ENCODE assay signal across 1 cellular context in the genomic region with DNA sequence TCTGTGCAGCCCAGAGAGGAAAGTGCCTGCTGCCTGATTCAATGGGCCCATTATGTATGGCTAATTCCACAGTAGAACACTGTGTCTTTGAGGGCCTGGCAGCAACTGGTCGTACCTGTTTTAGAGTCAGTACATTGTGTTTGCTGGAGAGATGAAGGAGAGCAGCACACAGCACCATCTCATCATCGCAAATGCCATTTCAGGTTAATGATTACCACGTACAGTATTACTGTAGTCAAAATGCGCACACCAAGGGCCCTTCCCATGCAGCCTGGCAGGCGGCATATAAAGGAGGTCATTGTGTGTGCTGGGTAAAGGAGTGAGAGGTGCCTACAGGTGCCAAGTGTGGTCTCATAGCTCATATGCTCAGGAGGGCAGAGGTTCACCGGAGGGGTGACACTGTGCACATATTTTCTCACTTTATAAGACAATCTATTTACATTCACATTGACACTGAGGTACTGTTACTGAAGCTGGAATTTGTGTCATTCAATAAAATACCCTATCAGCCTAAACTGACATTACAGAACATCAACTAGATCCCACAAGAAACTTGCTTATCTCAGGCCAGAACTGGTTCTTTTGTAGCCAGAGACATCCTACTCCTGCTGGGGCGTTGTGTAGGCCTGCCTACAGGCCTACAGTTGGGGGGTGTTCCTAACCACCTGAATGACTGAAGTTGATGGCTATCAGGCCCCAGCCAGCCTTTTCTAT.
TF ChIP-seq lines count a peak whose summit lies in the region.

No MANE protein-coding gene starts in this region.

TF ChIP-seq in K562, 482 proteins besides CTCF, POLR2A, EP300 and RAD21 (continued from another document):
- TF ChIP-seq, protein P1, sequence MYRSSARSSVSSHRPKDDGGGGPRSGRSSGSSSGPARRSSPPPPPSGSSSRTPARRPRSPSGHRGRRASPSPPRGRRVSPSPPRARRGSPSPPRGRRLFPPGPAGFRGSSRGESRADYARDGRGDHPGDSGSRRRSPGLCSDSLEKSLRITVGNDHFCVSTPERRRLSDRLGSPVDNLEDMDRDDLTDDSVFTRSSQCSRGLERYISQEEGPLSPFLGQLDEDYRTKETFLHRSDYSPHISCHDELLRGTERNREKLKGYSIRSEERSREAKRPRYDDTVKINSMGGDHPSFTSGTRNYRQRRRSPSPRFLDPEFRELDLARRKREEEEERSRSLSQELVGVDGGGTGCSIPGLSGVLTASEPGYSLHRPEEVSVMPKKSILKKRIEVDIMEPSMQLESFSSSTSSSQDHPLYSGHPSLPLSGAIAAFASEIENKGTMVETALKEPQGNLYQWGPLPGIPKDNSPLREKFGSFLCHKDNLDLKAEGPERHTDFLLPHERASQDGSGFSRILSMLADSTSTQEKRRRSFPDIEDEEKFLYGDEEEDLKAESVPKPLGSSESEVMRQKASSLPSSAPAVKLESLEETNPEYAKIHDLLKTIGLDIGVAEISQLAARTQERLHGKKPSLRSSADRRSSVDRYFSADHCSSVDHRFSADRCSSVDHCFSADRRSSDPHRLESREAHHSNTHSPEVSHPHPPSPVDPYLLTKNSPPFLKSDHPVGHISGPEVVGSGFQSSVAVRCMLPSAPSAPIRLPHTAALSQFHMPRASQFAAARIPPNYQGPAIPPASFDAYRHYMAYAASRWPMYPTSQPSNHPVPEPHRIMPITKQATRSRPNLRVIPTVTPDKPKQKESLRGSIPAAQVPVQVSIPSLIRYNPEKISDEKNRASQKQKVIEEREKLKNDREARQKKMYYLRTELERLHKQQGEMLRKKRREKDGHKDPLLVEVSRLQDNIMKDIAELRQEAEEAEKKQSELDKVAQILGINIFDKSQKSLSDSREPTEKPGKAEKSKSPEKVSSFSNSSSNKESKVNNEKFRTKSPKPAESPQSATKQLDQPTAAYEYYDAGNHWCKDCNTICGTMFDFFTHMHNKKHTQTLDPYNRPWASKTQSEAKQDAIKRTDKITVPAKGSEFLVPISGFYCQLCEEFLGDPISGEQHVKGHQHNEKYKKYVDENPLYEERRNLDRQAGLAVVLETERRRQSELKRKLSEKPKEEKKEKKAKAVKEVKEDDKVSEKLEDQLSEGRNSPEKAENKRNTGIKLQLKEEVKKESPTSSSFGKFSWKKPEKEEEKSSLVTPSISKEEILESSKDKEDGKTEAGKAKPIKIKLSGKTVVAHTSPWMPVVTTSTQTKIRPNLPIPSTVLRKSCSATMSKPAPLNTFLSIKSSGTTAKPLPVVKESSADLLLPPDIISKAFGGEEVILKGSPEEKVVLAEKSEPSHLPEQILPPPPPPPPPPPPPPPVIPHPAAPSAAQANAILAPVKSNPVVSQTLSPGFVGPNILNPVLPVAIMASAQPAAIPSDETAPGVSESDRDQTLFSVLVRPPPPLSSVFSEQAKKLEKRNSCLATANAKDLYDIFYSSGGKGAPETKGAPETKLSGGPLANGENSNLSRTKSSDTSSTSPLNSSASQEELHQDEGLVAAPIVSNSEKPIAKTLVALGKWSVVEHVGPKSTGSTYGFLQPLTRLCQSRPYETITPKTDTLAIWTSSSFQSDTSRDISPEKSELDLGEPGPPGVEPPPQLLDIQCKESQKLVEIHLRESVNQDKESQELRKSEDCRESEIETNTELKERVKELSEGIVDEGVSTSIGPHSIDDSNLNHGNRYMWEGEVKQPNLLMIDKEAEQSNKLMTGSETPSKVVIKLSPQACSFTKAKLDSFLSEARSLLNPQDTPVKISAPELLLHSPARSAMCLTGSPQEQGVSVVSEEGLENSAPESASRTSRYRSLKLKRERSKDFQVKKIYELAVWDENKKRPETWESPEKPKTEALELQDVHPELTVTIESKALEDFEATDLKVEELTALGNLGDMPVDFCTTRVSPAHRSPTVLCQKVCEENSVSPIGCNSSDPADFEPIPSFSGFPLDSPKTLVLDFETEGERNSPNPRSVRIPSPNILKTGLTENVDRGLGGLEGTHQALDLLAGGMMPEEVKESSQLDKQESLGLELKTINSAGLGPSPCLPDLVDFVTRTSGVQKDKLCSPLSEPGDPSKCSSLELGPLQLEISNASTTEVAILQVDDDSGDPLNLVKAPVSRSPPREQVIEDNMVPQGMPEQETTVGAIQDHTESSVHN (IDR thresholded peaks at IDR 0.05; ENCODE audit: borderline replicate concordance in 1 of 2, low read depth in 1 of 2) = no peak
- TF ChIP-seq JUND (IDR thresholded peaks at IDR 0.05; ENCODE audit: borderline replicate concordance, low read depth, low read length) (no peak), JUND (tag; IDR thresholded peaks at IDR 0.05; ENCODE audit: borderline replicate concordance, low read depth, low read length) (no peak), TCF3 (CRISPR knock-in tag; IDR thresholded peaks at IDR 0.05) (peak; percentile 64), CBFA2T3 (IDR thresholded peaks at IDR 0.05) (peak; percentile 73), ZNF24 (IDR thresholded peaks at IDR 0.05) (peak; percentile 83), DMBX1 (CRISPR knock-in tag; IDR thresholded peaks at IDR 0.05; ENCODE audit: borderline replicate concordance) (peak; percentile 59; the same call in 1 of the 2 replicates), ZNF584 (CRISPR knock-in tag; IDR thresholded peaks at IDR 0.05; ENCODE audit: low read depth) (0 out of 2 replicates have a peak, but pooled peaks have one; percentile 40), EGR1 (conservative IDR thresholded peaks at IDR 0.05) (peak; percentile 47; the same call in 1 of the 2 replicates), CREM (IDR thresholded peaks at IDR 0.05; ENCODE audit: low read depth) (0 out of 2 replicates have a peak, but pooled peaks have one; percentile 15), CBFA2T2 (conservative IDR thresholded peaks at IDR 0.05) (peak; percentile 49), TEAD4 (IDR thresholded peaks at IDR 0.05; ENCODE audit: low read length) (peak; percentile 58), TEAD4 (CRISPR knock-in tag; IDR thresholded peaks at IDR 0.05; ENCODE audit: borderline replicate concordance) (no peak), ARID1B (IDR thresholded peaks at IDR 0.05) (peak; percentile 44; the same call in 1 of the 2 replicates), CXXC5 (CRISPR knock-in tag; IDR thresholded peaks at IDR 0.05) (peak; percentile 26; the same call in 1 of the 2 replicates), STAT5B (CRISPR knock-in tag; IDR thresholded peaks at IDR 0.05) (no peak), BDP1 (IDR thresholded peaks at IDR 0.05; ENCODE audit: insufficient read depth, insufficient read length) (no peak), HLTF (IDR thresholded peaks at IDR 0.05) (no peak), RAD51 (IDR thresholded peaks at IDR 0.05; ENCODE audit: borderline replicate concordance, low read depth) (no peak), CAMTA2 (CRISPR knock-in tag; conservative IDR thresholded peaks at IDR 0.05) (no peak), GATA2 (CRISPR knock-in tag; IDR thresholded peaks at IDR 0.05) (peak; percentile 76), PHB2 (IDR thresholded peaks at IDR 0.05; ENCODE audit: low read depth) (no peak), EP400 (IDR thresholded peaks at IDR 0.05) (no peak), TBL1XR1 (IDR thresholded peaks at IDR 0.05; ENCODE audit: low read length in 2 of 2) (no peak), NCOR1 (IDR thresholded peaks at IDR 0.05) (peak; percentile 13; the same call in 1 of the 2 replicates)
- TF ChIP-seq, protein P2, sequence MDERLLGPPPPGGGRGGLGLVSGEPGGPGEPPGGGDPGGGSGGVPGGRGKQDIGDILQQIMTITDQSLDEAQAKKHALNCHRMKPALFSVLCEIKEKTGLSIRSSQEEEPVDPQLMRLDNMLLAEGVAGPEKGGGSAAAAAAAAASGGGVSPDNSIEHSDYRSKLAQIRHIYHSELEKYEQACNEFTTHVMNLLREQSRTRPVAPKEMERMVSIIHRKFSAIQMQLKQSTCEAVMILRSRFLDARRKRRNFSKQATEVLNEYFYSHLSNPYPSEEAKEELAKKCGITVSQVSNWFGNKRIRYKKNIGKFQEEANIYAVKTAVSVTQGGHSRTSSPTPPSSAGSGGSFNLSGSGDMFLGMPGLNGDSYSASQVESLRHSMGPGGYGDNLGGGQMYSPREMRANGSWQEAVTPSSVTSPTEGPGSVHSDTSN (CRISPR knock-in tag; IDR thresholded peaks at IDR 0.05; ENCODE audit: low read depth) = no peak
- TF ChIP-seq, protein P2 (tag; conservative IDR thresholded peaks at IDR 0.05; ENCODE audit: low read depth) = no peak
- TF ChIP-seq, protein P3, sequence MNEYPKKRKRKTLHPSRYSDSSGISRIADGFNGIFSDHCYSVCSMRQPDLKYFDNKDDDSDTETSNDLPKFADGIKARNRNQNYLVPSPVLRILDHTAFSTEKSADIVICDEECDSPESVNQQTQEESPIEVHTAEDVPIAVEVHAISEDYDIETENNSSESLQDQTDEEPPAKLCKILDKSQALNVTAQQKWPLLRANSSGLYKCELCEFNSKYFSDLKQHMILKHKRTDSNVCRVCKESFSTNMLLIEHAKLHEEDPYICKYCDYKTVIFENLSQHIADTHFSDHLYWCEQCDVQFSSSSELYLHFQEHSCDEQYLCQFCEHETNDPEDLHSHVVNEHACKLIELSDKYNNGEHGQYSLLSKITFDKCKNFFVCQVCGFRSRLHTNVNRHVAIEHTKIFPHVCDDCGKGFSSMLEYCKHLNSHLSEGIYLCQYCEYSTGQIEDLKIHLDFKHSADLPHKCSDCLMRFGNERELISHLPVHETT (CRISPR knock-in tag; conservative IDR thresholded peaks at IDR 0.05 in 1 of 2, IDR thresholded peaks at IDR 0.05 in 1 of 2) = no peak
- TF ChIP-seq, protein P4, sequence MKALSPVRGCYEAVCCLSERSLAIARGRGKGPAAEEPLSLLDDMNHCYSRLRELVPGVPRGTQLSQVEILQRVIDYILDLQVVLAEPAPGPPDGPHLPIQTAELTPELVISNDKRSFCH (CRISPR knock-in tag; IDR thresholded peaks at IDR 0.05) = no peak
- TF ChIP-seq, protein P4 (tag; IDR thresholded peaks at IDR 0.05) = 0 out of 2 replicates have a peak, but pooled peaks have one; percentile 56
- TF ChIP-seq, protein P5, sequence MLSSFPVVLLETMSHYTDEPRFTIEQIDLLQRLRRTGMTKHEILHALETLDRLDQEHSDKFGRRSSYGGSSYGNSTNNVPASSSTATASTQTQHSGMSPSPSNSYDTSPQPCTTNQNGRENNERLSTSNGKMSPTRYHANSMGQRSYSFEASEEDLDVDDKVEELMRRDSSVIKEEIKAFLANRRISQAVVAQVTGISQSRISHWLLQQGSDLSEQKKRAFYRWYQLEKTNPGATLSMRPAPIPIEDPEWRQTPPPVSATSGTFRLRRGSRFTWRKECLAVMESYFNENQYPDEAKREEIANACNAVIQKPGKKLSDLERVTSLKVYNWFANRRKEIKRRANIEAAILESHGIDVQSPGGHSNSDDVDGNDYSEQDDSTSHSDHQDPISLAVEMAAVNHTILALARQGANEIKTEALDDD (IDR thresholded peaks at IDR 0.05) = peak; percentile 42; the same call in 1 of the 2 replicates
- TF ChIP-seq, protein P6, sequence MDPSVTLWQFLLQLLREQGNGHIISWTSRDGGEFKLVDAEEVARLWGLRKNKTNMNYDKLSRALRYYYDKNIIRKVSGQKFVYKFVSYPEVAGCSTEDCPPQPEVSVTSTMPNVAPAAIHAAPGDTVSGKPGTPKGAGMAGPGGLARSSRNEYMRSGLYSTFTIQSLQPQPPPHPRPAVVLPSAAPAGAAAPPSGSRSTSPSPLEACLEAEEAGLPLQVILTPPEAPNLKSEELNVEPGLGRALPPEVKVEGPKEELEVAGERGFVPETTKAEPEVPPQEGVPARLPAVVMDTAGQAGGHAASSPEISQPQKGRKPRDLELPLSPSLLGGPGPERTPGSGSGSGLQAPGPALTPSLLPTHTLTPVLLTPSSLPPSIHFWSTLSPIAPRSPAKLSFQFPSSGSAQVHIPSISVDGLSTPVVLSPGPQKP (CRISPR knock-in tag; IDR thresholded peaks at IDR 0.05) = no peak
